8 cellular contexts compared by ENCODE assay signal in genomic region chr4:54659213-54660144, GRCh38. TPM values are rescaled to one million over a fixed set of nuclear protein-coding genes. Genes with fewer than 3 reads are reported as not detected.
DNase-seq lines count a peak whose midpoint lies in the region; ATAC-seq, FAIRE-seq and TF ChIP-seq lines count a peak whose summit lies in the region.

No MANE protein-coding gene starts in this region.

- FAIRE-seq in RCC 7860 (lab: Jason Lieb, UNC): no peak

- H3K4me3 Mint-ChIP-seq in activated CD4-positive, alpha-beta T cell treated with anti-CD3 and anti-CD28 coated beads for 36 hours: peak overlapping the region; percentile 60

- intact Hi-C loops in activated CD4-positive, alpha-beta T cell treated with anti-CD3 and anti-CD28 coated beads for 36 hours (cut with DNase I, micrococcal nuclease): no loop called here
- intact Hi-C loops in left ventricle myocardium inferior (cut with micrococcal nuclease): no loop called here

- no peak overlapping the region for H3K27ac Mint-ChIP-seq in activated CD4-positive, alpha-beta T cell treated with anti-CD3 and anti-CD28 coated beads for 36 hours

- no peaks in the 10 kb centered on the region for H3K9me3 Mint-ChIP-seq in activated CD4-positive, alpha-beta T cell treated with anti-CD3 and anti-CD28 coated beads for 36 hours (ENCODE audit: low read depth)

- H3K4me3 ChIP-seq in WERI-Rb-1 (ENCODE audit: low read depth, low read length) (peak overlapping the region; percentile 55), left ventricle myocardium inferior (peak overlapping the region; percentile 71), retinal pigment epithelial cell (ENCODE audit: low read length) (peak overlapping the region; percentile 53)

- POLR2A ChIA-PET in activated CD4-positive, alpha-beta T cell treated with anti-CD3 and anti-CD28 coated beads for 36 hours (lab: Charles Lee): interaction anchor here (0.6 kb wide), 1 partner anchor 1607 kb away, joined by 3 read pairs; no protein-coding TSS in a partner anchor

- H3K27me3 ChIP-seq in WERI-Rb-1 (ENCODE audit: insufficient read depth, low read depth, severe bottlenecking): peaks cover 43% of the 10 kb centered on the region
- peaks cover 49% of the 10 kb centered on the region for H3K27me3 ChIP-seq in left ventricle myocardium inferior (ENCODE audit: low read depth)

- ATAC-seq in activated CD4-positive, alpha-beta T cell treated with anti-CD3 and anti-CD28 coated beads for 36 hours: no peak
- no peak for ATAC-seq in HG03520 (IDR thresholded peaks at IDR 0.05; ENCODE audit: unreplicated experiment)
- ATAC-seq in GM21360 (IDR thresholded peaks at IDR 0.05; ENCODE audit: unreplicated experiment): no peak

- DNase-seq in activated CD4-positive, alpha-beta T cell treated with anti-CD3 and anti-CD28 coated beads for 36 hours: peak; percentile 6
- DNase-seq in activated CD4-positive, alpha-beta T cell treated with anti-CD3 and anti-CD28 coated beads for 4 hours: no peak
- no peak for DNase-seq in WERI-Rb-1
- DNase-seq in left ventricle myocardium inferior: no peak
- DNase-seq in retinal pigment epithelial cell (ENCODE audit: low read depth): no peak
- no peak for DNase-seq in RCC 7860 (ENCODE audit: low spot score)

- H3K27me3 Mint-ChIP-seq in activated CD4-positive, alpha-beta T cell treated with anti-CD3 and anti-CD28 coated beads for 36 hours: peaks cover 52% of the 10 kb centered on the region

- CTCF ChIA-PET in activated CD4-positive, alpha-beta T cell treated with anti-CD3 and anti-CD28 coated beads for 36 hours (lab: Charles Lee): interaction anchor here (1.3 kb wide), 1 partner anchor 18 kb away, joined by 3 read pairs; no protein-coding TSS in a partner anchor

- H3K36me3 ChIP-seq in WERI-Rb-1 (no peaks in the 10 kb centered on the region), left ventricle myocardium inferior (no peaks in the 10 kb centered on the region)

- no peak for TF ChIP-seq CTCF in WERI-Rb-1 (IDR thresholded peaks at IDR 0.05; ENCODE audit: low read depth, low read length)
- no peak for TF ChIP-seq CTCF in left ventricle myocardium inferior (IDR thresholded peaks at IDR 0.05; ENCODE audit: borderline replicate concordance)
- no peak for TF ChIP-seq CTCF in retinal pigment epithelial cell (conservative IDR thresholded peaks at IDR 0.05; ENCODE audit: low read depth, low read length)

- H3K4me1 ChIP-seq in left ventricle myocardium inferior: peaks cover 40% of the 10 kb centered on the region

- H3K4me1 Mint-ChIP-seq in activated CD4-positive, alpha-beta T cell treated with anti-CD3 and anti-CD28 coated beads for 36 hours: peaks cover 9% of the 10 kb centered on the region

- H3K9me3 ChIP-seq in WERI-Rb-1 (ENCODE audit: severe bottlenecking) (peaks cover 4% of the 10 kb centered on the region), left ventricle myocardium inferior (replicated peaks) (no peaks in the 10 kb centered on the region)

- H3K27ac ChIP-seq in WERI-Rb-1: no peak overlapping the region
- H3K27ac ChIP-seq in left ventricle myocardium inferior (replicated peaks): peak overlapping the region; percentile 24

- no peaks in the 10 kb centered on the region for H3K36me3 Mint-ChIP-seq in activated CD4-positive, alpha-beta T cell treated with anti-CD3 and anti-CD28 coated beads for 36 hours (ENCODE audit: low read depth)

RNA-seq across cellular contexts. Expression of gene KIT, which starts 1.7 kb away (rescaled TPM):
- total RNA-seq in activated CD4-positive, alpha-beta T cell treated with anti-CD3 and anti-CD28 coated beads for 36 hours: not detected
- total RNA-seq in left ventricle myocardium inferior: 1.2 TPM
